Comparison of ENCODE assay signal across 8 cellular contexts in genomic region chr5:73311291-73312110, GRCh38.
DNase-seq lines count a peak whose midpoint lies in the region; ATAC-seq, FAIRE-seq and TF ChIP-seq lines count a peak whose summit lies in the region.

No MANE protein-coding gene starts in this region.

- CTCF ChIA-PET in K562 (lab: Yijun Ruan, JAX; ENCODE audit: low intra/inter-chr PET ratio): no interaction called here

- ATAC-seq in K562 (peak; percentile 27; the same call in 2 of the 3 replicates), upper lobe of right lung (peak; percentile 53), GM21447 (IDR thresholded peaks at IDR 0.05; ENCODE audit: unreplicated experiment) (no peak)

- in situ Hi-C loops in K562 (cut with MboI): no loop called here

- FAIRE-seq in K562 (lab: Jason Lieb, UNC): no peak

- WGBS in K562 (ENCODE audit: insufficient coverage, low coverage, missing lambda C conversion rate): 8% methylated on average over 30 of the region's 31 CpGs

- H3K27ac ChIP-seq in K562 (ENCODE audit: extremely low read depth, low read depth, low read length) (no peak overlapping the region), upper lobe of right lung (no peak overlapping the region)

- intact Hi-C loops in K562 (cut with micrococcal nuclease): loop anchor here (5.0 kb wide), 1 partner anchor 141 kb away; no protein-coding TSS in a partner anchor
- intact Hi-C loops in upper lobe of right lung (cut with DNase I): no loop called here

- H3K36me3 ChIP-seq in K562 (ENCODE audit: control insufficient read depth, insufficient read depth, low read length): no peaks in the 10 kb centered on the region
- no peaks in the 10 kb centered on the region for H3K36me3 ChIP-seq in upper lobe of right lung

- no peak for TF ChIP-seq RAD21 in K562 (CRISPR knock-in tag; conservative IDR thresholded peaks at IDR 0.05 in 1 of 2, IDR thresholded peaks at IDR 0.05 in 1 of 2)

- TF ChIP-seq CTCF in K562 (IDR thresholded peaks at IDR 0.05 in 2 of 3, conservative IDR thresholded peaks at IDR 0.05 in 1 of 3; ENCODE audit: insufficient read depth in 2 of 3, low read depth in 1 of 3, low read length in 3 of 3) (no peak), upper lobe of right lung (IDR thresholded peaks at IDR 0.05) (no peak)

- POLR2A ChIA-PET in K562 (lab: Yijun Ruan, JAX): interaction anchor here (0.6 kb wide), 1 partner anchor 11 kb away, joined by 3 read pairs; no protein-coding TSS in a partner anchor

- no peak for TF ChIP-seq POLR2A in K562 (conservative IDR thresholded peaks at IDR 0.05)

- H3K4me1 ChIP-seq in K562 (replicated peaks in 1 of 2; ENCODE audit: control insufficient read depth in 2 of 2, insufficient read depth in 2 of 2, low read length in 2 of 2) (peaks cover 0 to 3% of the 10 kb centered on the region in 2 experiments; a peak in 1 of 5 replicates), upper lobe of right lung (no peaks in the 10 kb centered on the region)

- no peak overlapping the region for H2AFZ ChIP-seq in K562 (ENCODE audit: low read depth, low read length)

- no peaks in the 10 kb centered on the region for H4K20me1 ChIP-seq in K562 (replicated peaks; ENCODE audit: control insufficient read depth, insufficient read depth, low read length)

- no TSS peak for BruUV-seq in K562 (replicated peaks; lab: Mats Ljungman, UMichigan)

- no peaks in the 10 kb centered on the region for H3K79me2 ChIP-seq in K562 (ENCODE audit: control insufficient read depth, insufficient read depth, low read length)

- H3K9ac ChIP-seq in K562 (ENCODE audit: insufficient read depth in 1 of 2, low read depth in 2 of 2, low read length in 2 of 2): peak overlapping the region in 1 of 2 experiments; percentile 71; a peak in 1 of 4 replicates

- no peaks in the 10 kb centered on the region for H3K9me1 ChIP-seq in K562 (ENCODE audit: control insufficient read depth, insufficient read depth, low read length)

- no peak for TF ChIP-seq EP300 in K562 (IDR thresholded peaks at IDR 0.05; ENCODE audit: low read length)

- H3K4me3 ChIP-seq in K562 (no peak overlapping the region), upper lobe of right lung (no peak overlapping the region)

- DNase-seq in NCI-H1436 (lab: John Stamatoyannopoulos, UW): peak; percentile 17
- no peak for DNase-seq in NCI-H1436 treated with DMSO at 0.1 percent for 48 hours (lab: John Stamatoyannopoulos, UW)
- no peak for DNase-seq in K562 (ENCODE audit: extremely low read depth in 1 of 4, low spot score in 3 of 4)
- peak; percentile 59 for DNase-seq in iPS-NIHi7 (ENCODE audit: extremely low spot score)
- no peak for DNase-seq in upper lobe of right lung
- DNase-seq in NCI-H146 (lab: John Stamatoyannopoulos, UW): no peak
- DNase-seq in NCI-H1105 (lab: John Stamatoyannopoulos, UW): no peak

- no peak overlapping the region for H3K4me2 ChIP-seq in K562 (ENCODE audit: insufficient read depth, low read length)

- H3K27me3 ChIP-seq in K562 (ENCODE audit: control insufficient read depth in 2 of 2, insufficient read depth in 2 of 2, low read length in 2 of 2): peaks cover 6 to 44% of the 10 kb centered on the region in 2 experiments
- peaks cover 58% of the 10 kb centered on the region for H3K27me3 ChIP-seq in upper lobe of right lung

- no peaks in the 10 kb centered on the region for H3K9me3 ChIP-seq in K562 (replicated peaks; ENCODE audit: control insufficient read depth, insufficient read depth, low read depth, low read length)
- no peaks in the 10 kb centered on the region for H3K9me3 ChIP-seq in upper lobe of right lung

TF ChIP-seq in K562, 482 proteins besides CTCF, POLR2A, EP300 and RAD21:
- TF ChIP-seq NCOA1 (IDR thresholded peaks at IDR 0.05; ENCODE audit: low read depth) (no peak), RHOXF2B (CRISPR knock-in tag; conservative IDR thresholded peaks at IDR 0.05) (no peak), NRF1 (conservative IDR thresholded peaks at IDR 0.05 in 1 of 2, IDR thresholded peaks at IDR 0.05 in 1 of 2) (no peak), PHF21A (IDR thresholded peaks at IDR 0.05; ENCODE audit: borderline replicate concordance, low read depth) (no peak), NFXL1 (CRISPR knock-in tag; IDR thresholded peaks at IDR 0.05) (no peak), ZNF57 (CRISPR knock-in tag; IDR thresholded peaks at IDR 0.05) (no peak), DACH1 (IDR thresholded peaks at IDR 0.05; ENCODE audit: partially characterized antibody) (no peak), RBM22 (IDR thresholded peaks at IDR 0.05; ENCODE audit: low read depth, low read length, poor library complexity, severe bottlenecking) (no peak), ETV5 (CRISPR knock-in tag; IDR thresholded peaks at IDR 0.05; ENCODE audit: low read depth) (no peak), SREBF2 (CRISPR knock-in tag; IDR thresholded peaks at IDR 0.05) (no peak), CHD4 (IDR thresholded peaks at IDR 0.05; ENCODE audit: insufficient read depth, insufficient replicate concordance, low read depth, low read length, poor library complexity, severe bottlenecking) (no peak), NR3C1 (CRISPR knock-in tag; IDR thresholded peaks at IDR 0.05) (no peak), ZKSCAN3 (CRISPR knock-in tag; IDR thresholded peaks at IDR 0.05) (no peak), TEAD4 (IDR thresholded peaks at IDR 0.05; ENCODE audit: low read length) (no peak), TEAD4 (CRISPR knock-in tag; IDR thresholded peaks at IDR 0.05; ENCODE audit: borderline replicate concordance) (no peak), ZNF212 (CRISPR knock-in tag; IDR thresholded peaks at IDR 0.05) (no peak), ZBTB40 (IDR thresholded peaks at IDR 0.05) (no peak), ZBTB40 (CRISPR knock-in tag; IDR thresholded peaks at IDR 0.05) (no peak)

Comparison
In these comparisons a context has a peak if more than half of its experiments do, and no peak if none do; other contexts are left out.
1. DNase-seq: peak in NCI-H1436 (single experiment) and iPS-NIHi7 (single experiment); none in NCI-H1436 treated with DMSO at 0.1 percent for 48 hours (single experiment), K562 (0 of 4), upper lobe of right lung (single experiment), NCI-H146 (single experiment) and NCI-H1105 (single experiment).